Comparison of ENCODE assay signal across 13 cellular contexts in genomic region chr2:207475546-207475945, GRCh38. TPM values are rescaled to one million over a fixed set of nuclear protein-coding genes. Genes with fewer than 3 reads are reported as not detected.
A peak's percentile ranks its signal among the peaks of the same experiment; 100 is the strongest.
DNase-seq lines count a peak whose midpoint lies in the region; FAIRE-seq and TF ChIP-seq lines count a peak whose summit lies in the region.
"Had no signal": no experiment of that assay in that cellular context is flagged by ENCODE, and none has a peak within 500 bp of the region (broad histone marks: within the 10 kb centered on the region; RNA-seq: fewer than 3 reads in every experiment).

No MANE protein-coding gene starts in this region.

- no peak for TF ChIP-seq POLR2A in uterus (IDR thresholded peaks at IDR 0.05)

- no peaks in the 10 kb centered on the region for H3K36me3 ChIP-seq in bronchial epithelial cell (ENCODE audit: control insufficient read depth, insufficient read depth, low read length)
- no peaks in the 10 kb centered on the region for H3K36me3 ChIP-seq in osteoblast (ENCODE audit: insufficient read depth, low read length)
- no peaks in the 10 kb centered on the region for H3K36me3 ChIP-seq in uterus
- H3K36me3 ChIP-seq: BLaER1, neutrophil had no signal

- H3K4me2 ChIP-seq in osteoblast (ENCODE audit: insufficient read depth, low read length): peak overlapping the region; percentile 71
- H3K4me2 ChIP-seq: BLaER1 had no signal

- H3K4me1 ChIP-seq in osteoblast (ENCODE audit: insufficient read depth, low read length) (peaks cover 21% of the 10 kb centered on the region), uterus (no peaks in the 10 kb centered on the region)
- H3K4me1 ChIP-seq: BLaER1 had no signal

- intact Hi-C loops in uterus (cut with DNase I; ENCODE audit: low total_unique reads): loop anchor here (10.0 kb wide), 3 partner anchors 491 to 781 kb away; no protein-coding TSS in a partner anchor

- TF ChIP-seq CTCF in bronchial epithelial cell (IDR thresholded peaks at IDR 0.05; ENCODE audit: insufficient read depth, low read length, severe bottlenecking) (no peak), osteoblast (IDR thresholded peaks at IDR 0.05; ENCODE audit: extremely low read depth, low read depth, low read length) (no peak), uterus (IDR thresholded peaks at IDR 0.05) (no peak)

- no peak overlapping the region for H3K4me3 ChIP-seq in bronchial epithelial cell (ENCODE audit: low read depth, low read length)
- no peak overlapping the region for H3K4me3 ChIP-seq in osteoblast (ENCODE audit: insufficient read depth, low read length)
- no peak overlapping the region for H3K4me3 ChIP-seq in uterus
- H3K4me3 ChIP-seq: BLaER1, testis had no signal

- DNase-seq in NCI-H1694 (lab: John Stamatoyannopoulos, UW): peak; percentile 2
- DNase-seq in NCI-H1694 treated with DMSO at 0.1 percent for 48 hours (lab: John Stamatoyannopoulos, UW): no peak
- DNase-seq in NCI-H226: peak; percentile 29
- peak; percentile 67 for DNase-seq in bronchial epithelial cell (ENCODE audit: low read depth)
- DNase-seq in osteoblast (ENCODE audit: insufficient read length, low spot score, missing footprints): no peak
- no peak for DNase-seq in NCI-H1105 (lab: John Stamatoyannopoulos, UW)
- DNase-seq in stimulated activated CD4-positive, alpha-beta T cell treated with anti-CD3 and anti-CD28 coated beads, Interleukin-2, amount 100 ng/mL, for 24 hours: no peak
- DNase-seq in uterus: no peak
- DNase-seq: 8988T, aorta had no signal

- H3K9me3 ChIP-seq in osteoblast (ENCODE audit: low read depth, low read length) (no peaks in the 10 kb centered on the region), uterus (no peaks in the 10 kb centered on the region)
- H3K9me3 ChIP-seq: BLaER1, neutrophil, testis had no signal

- no peaks in the 10 kb centered on the region for H4K20me1 ChIP-seq in osteoblast (ENCODE audit: insufficient read depth, low read length)
- H4K20me1 ChIP-seq: BLaER1 had no signal

- H3K27me3 ChIP-seq in bronchial epithelial cell (ENCODE audit: control insufficient read depth, insufficient read depth, low read length): no peaks in the 10 kb centered on the region
- no peaks in the 10 kb centered on the region for H3K27me3 ChIP-seq in osteoblast (ENCODE audit: insufficient read depth, low read length)
- H3K27me3 ChIP-seq in uterus: no peaks in the 10 kb centered on the region
- H3K27me3 ChIP-seq: BLaER1, neutrophil, testis had no signal

- FAIRE-seq in bronchial epithelial cell (lab: Jason Lieb, UNC): no peak

- no peaks in the 10 kb centered on the region for H3K79me2 ChIP-seq in osteoblast (ENCODE audit: insufficient read depth, low read length)

- H2AFZ ChIP-seq in osteoblast (ENCODE audit: low read length): peak overlapping the region; percentile 49

- H3K27ac ChIP-seq in osteoblast (ENCODE audit: low read depth, low read length) (no peak overlapping the region), uterus (no peak overlapping the region)
- H3K27ac ChIP-seq: BLaER1, neutrophil, testis had no signal

RNA-seq across cellular contexts. Expression of gene CREB1, which starts 54.2 kb away (rescaled TPM):
- total RNA-seq in bronchial epithelial cell: 28.3 and 36.9 TPM in 2 replicates
- total RNA-seq in osteoblast: 32.1 and 38.4 TPM in 2 replicates
- 10 to 100 TPM; 36.5 to 96.5 (median 71.7) TPM for total RNA-seq in uterus

Comparison
In these comparisons a context has a peak if more than half of its experiments do, and no peak if none do; other contexts are left out.
1. DNase-seq: peak in NCI-H1694 (single experiment), NCI-H226 (single experiment) and bronchial epithelial cell (single experiment); none in NCI-H1694 treated with DMSO at 0.1 percent for 48 hours (single experiment), osteoblast (single experiment), NCI-H1105 (single experiment), stimulated activated CD4-positive, alpha-beta T cell treated with anti-CD3 and anti-CD28 coated beads, Interleukin-2, amount 100 ng/mL, for 24 hours (0 of 2) and uterus (0 of 2).